1 cellular context compared by ENCODE assay signal in the genomic region with DNA sequence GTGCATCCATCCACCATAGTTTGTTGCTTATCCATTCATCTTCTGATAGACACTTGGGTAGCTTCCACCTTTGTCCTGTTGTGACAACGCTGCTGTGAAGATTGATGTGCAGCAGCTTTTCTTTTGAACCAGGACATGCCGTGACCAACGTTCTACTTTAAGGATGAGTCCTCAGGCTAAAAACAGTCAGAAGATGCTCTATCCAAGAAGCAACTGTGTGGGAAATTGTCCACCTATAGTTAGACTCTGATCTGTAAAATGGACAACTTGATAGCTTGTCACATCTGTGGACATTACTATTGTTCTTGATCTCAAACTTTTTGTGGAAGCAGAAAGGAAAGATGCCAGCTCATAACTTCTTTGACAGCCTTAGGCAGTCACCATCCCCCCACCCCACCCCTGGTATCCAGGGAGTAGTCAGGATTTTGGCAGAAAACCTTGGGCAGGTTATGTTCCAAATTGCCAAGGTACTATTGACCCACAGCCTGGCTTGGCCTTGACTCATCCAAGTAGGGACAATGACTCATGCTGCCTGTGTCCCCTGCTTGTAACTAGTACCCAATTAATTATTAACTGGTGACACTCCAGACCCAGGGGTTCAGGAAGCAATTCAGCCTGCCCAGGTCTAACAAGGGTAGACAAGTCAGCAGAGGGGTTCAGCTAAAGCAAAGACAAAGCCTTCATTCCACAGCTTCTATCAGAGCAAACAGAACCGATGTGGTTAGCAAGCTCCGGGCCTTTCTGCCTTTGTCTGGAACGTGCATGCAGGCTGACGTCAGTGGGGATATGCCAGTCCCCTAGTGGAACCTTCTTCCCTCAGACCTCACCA.
TF ChIP-seq lines count a peak whose summit lies in the region.

No MANE protein-coding gene starts in this region.

TF ChIP-seq in HepG2, 621 proteins besides CTCF, POLR2A, EP300 and RAD21 (continued from another document and continues in another):
- TF ChIP-seq, protein P1, sequence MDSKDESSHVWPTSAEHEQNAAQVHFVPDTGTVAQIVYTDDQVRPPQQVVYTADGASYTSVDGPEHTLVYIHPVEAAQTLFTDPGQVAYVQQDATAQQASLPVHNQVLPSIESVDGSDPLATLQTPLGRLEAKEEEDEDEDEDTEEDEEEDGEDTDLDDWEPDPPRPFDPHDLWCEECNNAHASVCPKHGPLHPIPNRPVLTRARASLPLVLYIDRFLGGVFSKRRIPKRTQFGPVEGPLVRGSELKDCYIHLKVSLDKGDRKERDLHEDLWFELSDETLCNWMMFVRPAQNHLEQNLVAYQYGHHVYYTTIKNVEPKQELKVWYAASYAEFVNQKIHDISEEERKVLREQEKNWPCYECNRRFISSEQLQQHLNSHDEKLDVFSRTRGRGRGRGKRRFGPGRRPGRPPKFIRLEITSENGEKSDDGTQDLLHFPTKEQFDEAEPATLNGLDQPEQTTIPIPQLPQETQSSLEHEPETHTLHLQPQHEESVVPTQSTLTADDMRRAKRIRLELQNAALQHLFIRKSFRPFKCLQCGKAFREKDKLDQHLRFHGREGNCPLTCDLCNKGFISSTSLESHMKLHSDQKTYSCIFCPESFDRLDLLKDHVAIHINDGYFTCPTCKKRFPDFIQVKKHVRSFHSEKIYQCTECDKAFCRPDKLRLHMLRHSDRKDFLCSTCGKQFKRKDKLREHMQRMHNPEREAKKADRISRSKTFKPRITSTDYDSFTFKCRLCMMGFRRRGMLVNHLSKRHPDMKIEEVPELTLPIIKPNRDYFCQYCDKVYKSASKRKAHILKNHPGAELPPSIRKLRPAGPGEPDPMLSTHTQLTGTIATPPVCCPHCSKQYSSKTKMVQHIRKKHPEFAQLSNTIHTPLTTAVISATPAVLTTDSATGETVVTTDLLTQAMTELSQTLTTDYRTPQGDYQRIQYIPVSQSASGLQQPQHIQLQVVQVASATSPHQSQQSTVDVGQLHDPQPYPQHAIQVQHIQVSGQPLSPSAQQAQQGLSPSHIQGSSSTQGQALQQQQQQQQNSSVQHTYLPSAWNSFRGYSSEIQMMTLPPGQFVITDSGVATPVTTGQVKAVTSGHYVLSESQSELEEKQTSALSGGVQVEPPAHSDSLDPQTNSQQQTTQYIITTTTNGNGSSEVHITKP (CRISPR knock-in tag; IDR thresholded peaks at IDR 0.05; ENCODE audit: low read depth): 0 out of 2 replicates have a peak, but pooled peaks have one; percentile 21
- no peak for TF ChIP-seq SMARCC2 (IDR thresholded peaks at IDR 0.05)
- TF ChIP-seq, protein P2, sequence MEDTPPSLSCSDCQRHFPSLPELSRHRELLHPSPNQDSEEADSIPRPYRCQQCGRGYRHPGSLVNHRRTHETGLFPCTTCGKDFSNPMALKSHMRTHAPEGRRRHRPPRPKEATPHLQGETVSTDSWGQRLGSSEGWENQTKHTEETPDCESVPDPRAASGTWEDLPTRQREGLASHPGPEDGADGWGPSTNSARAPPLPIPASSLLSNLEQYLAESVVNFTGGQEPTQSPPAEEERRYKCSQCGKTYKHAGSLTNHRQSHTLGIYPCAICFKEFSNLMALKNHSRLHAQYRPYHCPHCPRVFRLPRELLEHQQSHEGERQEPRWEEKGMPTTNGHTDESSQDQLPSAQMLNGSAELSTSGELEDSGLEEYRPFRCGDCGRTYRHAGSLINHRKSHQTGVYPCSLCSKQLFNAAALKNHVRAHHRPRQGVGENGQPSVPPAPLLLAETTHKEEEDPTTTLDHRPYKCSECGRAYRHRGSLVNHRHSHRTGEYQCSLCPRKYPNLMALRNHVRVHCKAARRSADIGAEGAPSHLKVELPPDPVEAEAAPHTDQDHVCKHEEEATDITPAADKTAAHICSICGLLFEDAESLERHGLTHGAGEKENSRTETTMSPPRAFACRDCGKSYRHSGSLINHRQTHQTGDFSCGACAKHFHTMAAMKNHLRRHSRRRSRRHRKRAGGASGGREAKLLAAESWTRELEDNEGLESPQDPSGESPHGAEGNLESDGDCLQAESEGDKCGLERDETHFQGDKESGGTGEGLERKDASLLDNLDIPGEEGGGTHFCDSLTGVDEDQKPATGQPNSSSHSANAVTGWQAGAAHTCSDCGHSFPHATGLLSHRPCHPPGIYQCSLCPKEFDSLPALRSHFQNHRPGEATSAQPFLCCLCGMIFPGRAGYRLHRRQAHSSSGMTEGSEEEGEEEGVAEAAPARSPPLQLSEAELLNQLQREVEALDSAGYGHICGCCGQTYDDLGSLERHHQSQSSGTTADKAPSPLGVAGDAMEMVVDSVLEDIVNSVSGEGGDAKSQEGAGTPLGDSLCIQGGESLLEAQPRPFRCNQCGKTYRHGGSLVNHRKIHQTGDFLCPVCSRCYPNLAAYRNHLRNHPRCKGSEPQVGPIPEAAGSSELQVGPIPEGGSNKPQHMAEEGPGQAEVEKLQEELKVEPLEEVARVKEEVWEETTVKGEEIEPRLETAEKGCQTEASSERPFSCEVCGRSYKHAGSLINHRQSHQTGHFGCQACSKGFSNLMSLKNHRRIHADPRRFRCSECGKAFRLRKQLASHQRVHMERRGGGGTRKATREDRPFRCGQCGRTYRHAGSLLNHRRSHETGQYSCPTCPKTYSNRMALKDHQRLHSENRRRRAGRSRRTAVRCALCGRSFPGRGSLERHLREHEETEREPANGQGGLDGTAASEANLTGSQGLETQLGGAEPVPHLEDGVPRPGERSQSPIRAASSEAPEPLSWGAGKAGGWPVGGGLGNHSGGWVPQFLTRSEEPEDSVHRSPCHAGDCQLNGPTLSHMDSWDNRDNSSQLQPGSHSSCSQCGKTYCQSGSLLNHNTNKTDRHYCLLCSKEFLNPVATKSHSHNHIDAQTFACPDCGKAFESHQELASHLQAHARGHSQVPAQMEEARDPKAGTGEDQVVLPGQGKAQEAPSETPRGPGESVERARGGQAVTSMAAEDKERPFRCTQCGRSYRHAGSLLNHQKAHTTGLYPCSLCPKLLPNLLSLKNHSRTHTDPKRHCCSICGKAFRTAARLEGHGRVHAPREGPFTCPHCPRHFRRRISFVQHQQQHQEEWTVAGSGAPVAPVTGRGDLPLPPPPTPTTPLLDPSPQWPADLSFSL (CRISPR knock-in tag; IDR thresholded peaks at IDR 0.05): no peak; the same call in 1 of the 2 replicates
- TF ChIP-seq RFXANK (CRISPR knock-in tag; IDR thresholded peaks at IDR 0.05): 0 out of 2 replicates have a peak, but pooled peaks have one; percentile 30
- TF ChIP-seq BHLHE40 (IDR thresholded peaks at IDR 0.05; ENCODE audit: low read length): peak; percentile 87
- TF ChIP-seq, protein P3, sequence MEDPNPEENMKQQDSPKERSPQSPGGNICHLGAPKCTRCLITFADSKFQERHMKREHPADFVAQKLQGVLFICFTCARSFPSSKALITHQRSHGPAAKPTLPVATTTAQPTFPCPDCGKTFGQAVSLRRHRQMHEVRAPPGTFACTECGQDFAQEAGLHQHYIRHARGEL (CRISPR knock-in tag; IDR thresholded peaks at IDR 0.05): no peak
- peak; percentile 83 for TF ChIP-seq HMG20A (CRISPR knock-in tag; IDR thresholded peaks at IDR 0.05; ENCODE audit: borderline replicate concordance)
- TF ChIP-seq, protein P4, sequence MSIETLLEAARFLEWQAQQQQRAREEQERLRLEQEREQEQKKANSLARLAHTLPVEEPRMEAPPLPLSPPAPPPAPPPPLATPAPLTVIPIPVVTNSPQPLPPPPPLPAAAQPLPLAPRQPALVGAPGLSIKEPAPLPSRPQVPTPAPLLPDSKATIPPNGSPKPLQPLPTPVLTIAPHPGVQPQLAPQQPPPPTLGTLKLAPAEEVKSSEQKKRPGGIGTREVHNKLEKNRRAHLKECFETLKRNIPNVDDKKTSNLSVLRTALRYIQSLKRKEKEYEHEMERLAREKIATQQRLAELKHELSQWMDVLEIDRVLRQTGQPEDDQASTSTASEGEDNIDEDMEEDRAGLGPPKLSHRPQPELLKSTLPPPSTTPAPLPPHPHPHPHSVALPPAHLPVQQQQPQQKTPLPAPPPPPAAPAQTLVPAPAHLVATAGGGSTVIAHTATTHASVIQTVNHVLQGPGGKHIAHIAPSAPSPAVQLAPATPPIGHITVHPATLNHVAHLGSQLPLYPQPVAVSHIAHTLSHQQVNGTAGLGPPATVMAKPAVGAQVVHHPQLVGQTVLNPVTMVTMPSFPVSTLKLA (IDR thresholded peaks at IDR 0.05): no peak
- TF ChIP-seq, protein P5, sequence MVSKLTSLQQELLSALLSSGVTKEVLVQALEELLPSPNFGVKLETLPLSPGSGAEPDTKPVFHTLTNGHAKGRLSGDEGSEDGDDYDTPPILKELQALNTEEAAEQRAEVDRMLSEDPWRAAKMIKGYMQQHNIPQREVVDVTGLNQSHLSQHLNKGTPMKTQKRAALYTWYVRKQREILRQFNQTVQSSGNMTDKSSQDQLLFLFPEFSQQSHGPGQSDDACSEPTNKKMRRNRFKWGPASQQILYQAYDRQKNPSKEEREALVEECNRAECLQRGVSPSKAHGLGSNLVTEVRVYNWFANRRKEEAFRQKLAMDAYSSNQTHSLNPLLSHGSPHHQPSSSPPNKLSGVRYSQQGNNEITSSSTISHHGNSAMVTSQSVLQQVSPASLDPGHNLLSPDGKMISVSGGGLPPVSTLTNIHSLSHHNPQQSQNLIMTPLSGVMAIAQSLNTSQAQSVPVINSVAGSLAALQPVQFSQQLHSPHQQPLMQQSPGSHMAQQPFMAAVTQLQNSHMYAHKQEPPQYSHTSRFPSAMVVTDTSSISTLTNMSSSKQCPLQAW (CRISPR knock-in tag; IDR thresholded peaks at IDR 0.05): peak; percentile 100
- TF ChIP-seq POLR2G (IDR thresholded peaks at IDR 0.05; ENCODE audit: low read depth, low read length): no peak
- peak; percentile 71 for TF ChIP-seq BCL6 (CRISPR knock-in tag; IDR thresholded peaks at IDR 0.05)
- TF ChIP-seq, protein P6, sequence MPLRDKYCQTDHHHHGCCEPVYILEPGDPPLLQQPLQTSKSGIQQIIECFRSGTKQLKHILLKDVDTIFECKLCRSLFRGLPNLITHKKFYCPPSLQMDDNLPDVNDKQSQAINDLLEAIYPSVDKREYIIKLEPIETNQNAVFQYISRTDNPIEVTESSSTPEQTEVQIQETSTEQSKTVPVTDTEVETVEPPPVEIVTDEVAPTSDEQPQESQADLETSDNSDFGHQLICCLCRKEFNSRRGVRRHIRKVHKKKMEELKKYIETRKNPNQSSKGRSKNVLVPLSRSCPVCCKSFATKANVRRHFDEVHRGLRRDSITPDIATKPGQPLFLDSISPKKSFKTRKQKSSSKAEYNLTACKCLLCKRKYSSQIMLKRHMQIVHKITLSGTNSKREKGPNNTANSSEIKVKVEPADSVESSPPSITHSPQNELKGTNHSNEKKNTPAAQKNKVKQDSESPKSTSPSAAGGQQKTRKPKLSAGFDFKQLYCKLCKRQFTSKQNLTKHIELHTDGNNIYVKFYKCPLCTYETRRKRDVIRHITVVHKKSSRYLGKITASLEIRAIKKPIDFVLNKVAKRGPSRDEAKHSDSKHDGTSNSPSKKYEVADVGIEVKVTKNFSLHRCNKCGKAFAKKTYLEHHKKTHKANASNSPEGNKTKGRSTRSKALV (CRISPR knock-in tag; IDR thresholded peaks at IDR 0.05): 0 out of 2 replicates have a peak, but pooled peaks have one; percentile 4
- no peak for TF ChIP-seq ZNF816 (CRISPR knock-in tag; IDR thresholded peaks at IDR 0.05; ENCODE audit: borderline replicate concordance)
- TF ChIP-seq NCOR1 (IDR thresholded peaks at IDR 0.05; ENCODE audit: borderline replicate concordance, low read length): peak; percentile 78; the same call in 1 of the 2 replicates
- TF ChIP-seq, protein P7, sequence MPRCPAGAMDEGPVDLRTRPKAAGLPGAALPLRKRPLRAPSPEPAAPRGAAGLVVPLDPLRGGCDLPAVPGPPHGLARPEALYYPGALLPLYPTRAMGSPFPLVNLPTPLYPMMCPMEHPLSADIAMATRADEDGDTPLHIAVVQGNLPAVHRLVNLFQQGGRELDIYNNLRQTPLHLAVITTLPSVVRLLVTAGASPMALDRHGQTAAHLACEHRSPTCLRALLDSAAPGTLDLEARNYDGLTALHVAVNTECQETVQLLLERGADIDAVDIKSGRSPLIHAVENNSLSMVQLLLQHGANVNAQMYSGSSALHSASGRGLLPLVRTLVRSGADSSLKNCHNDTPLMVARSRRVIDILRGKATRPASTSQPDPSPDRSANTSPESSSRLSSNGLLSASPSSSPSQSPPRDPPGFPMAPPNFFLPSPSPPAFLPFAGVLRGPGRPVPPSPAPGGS (CRISPR knock-in tag; IDR thresholded peaks at IDR 0.05): no peak; the same call in 1 of the 2 replicates
- peak; percentile 95 for TF ChIP-seq SALL1 (CRISPR knock-in tag; IDR thresholded peaks at IDR 0.05)
- peak; percentile 90 for TF ChIP-seq GATAD2A (CRISPR knock-in tag; IDR thresholded peaks at IDR 0.05)
- no peak for TF ChIP-seq ZNF766 (CRISPR knock-in tag; IDR thresholded peaks at IDR 0.05; ENCODE audit: borderline replicate concordance)
- TF ChIP-seq ZNF441 (CRISPR knock-in tag; IDR thresholded peaks at IDR 0.05; ENCODE audit: borderline replicate concordance): 0 out of 2 replicates have a peak, but pooled peaks have one; percentile 22
- peak; percentile 50; the same call in 1 of the 2 replicates for TF ChIP-seq MYC (CRISPR knock-in tag; IDR thresholded peaks at IDR 0.05; ENCODE audit: borderline replicate concordance)
- TF ChIP-seq ZNF501 (CRISPR knock-in tag; IDR thresholded peaks at IDR 0.05): peak; percentile 46; the same call in 1 of the 2 replicates
- no peak for TF ChIP-seq ARHGAP35 (CRISPR knock-in tag; IDR thresholded peaks at IDR 0.05; ENCODE audit: borderline replicate concordance)
- no peak for TF ChIP-seq FOXM1 (CRISPR knock-in tag; IDR thresholded peaks at IDR 0.05)
- peak; percentile 34; the same call in 1 of the 2 replicates for TF ChIP-seq ELF4 (CRISPR knock-in tag; IDR thresholded peaks at IDR 0.05; ENCODE audit: borderline replicate concordance)
- TF ChIP-seq PTBP1 (IDR thresholded peaks at IDR 0.05; ENCODE audit: low read depth, low read length, poor library complexity, severe bottlenecking): no peak
- TF ChIP-seq ZNF205 (CRISPR knock-in tag; IDR thresholded peaks at IDR 0.05): peak; percentile 50; the same call in 1 of the 2 replicates
- peak; percentile 51 for TF ChIP-seq TBL1XR1 (IDR thresholded peaks at IDR 0.05; ENCODE audit: borderline replicate concordance, low read length, partially characterized antibody)
- TF ChIP-seq ZBTB42 (CRISPR knock-in tag; IDR thresholded peaks at IDR 0.05): no peak
- TF ChIP-seq FOXA1 (IDR thresholded peaks at IDR 0.05): no peak
- TF ChIP-seq FOXA1 (CRISPR knock-in tag; IDR thresholded peaks at IDR 0.05): peak; percentile 86
- no peak for TF ChIP-seq U2AF1 (optimal IDR thresholded peaks at IDR 0.05; ENCODE audit: low read depth, low read length)
- TF ChIP-seq LCORL (IDR thresholded peaks at IDR 0.05): peak; percentile 84
- peak; percentile 100 for TF ChIP-seq LCORL (CRISPR knock-in tag; IDR thresholded peaks at IDR 0.05)
- TF ChIP-seq, protein P8, sequence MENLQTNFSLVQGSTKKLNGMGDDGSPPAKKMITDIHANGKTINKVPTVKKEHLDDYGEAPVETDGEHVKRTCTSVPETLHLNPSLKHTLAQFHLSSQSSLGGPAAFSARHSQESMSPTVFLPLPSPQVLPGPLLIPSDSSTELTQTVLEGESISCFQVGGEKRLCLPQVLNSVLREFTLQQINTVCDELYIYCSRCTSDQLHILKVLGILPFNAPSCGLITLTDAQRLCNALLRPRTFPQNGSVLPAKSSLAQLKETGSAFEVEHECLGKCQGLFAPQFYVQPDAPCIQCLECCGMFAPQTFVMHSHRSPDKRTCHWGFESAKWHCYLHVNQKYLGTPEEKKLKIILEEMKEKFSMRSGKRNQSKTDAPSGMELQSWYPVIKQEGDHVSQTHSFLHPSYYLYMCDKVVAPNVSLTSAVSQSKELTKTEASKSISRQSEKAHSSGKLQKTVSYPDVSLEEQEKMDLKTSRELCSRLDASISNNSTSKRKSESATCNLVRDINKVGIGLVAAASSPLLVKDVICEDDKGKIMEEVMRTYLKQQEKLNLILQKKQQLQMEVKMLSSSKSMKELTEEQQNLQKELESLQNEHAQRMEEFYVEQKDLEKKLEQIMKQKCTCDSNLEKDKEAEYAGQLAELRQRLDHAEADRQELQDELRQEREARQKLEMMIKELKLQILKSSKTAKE (CRISPR knock-in tag; IDR thresholded peaks at IDR 0.05; ENCODE audit: borderline replicate concordance): peak; percentile 99
- no peak for TF ChIP-seq RAD51 (IDR thresholded peaks at IDR 0.05; ENCODE audit: borderline replicate concordance)
